17 cellular contexts compared by ENCODE assay signal in the genomic region with DNA sequence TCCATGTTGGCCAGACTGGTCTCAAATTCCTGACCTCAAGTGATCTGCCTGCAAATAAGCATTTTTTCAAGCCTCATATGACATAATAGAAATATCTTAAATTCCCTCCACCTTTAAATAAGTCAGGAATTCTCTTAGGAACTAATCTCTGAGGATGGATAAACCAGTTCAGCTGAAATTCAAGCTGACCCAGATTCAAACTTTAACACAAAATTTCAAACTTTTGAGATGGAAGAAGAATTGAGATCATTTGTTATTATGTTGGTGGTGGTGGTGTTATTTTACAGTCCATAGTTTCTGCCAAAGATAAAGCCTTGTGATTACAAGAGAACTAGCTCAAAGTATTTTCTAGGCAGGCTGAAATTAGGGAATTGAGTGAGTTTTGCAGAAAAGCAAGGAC.
A peak's percentile ranks its signal among the peaks of the same experiment; 100 is the strongest.
DNase-seq lines count a peak whose midpoint lies in the region; ATAC-seq, FAIRE-seq and TF ChIP-seq lines count a peak whose summit lies in the region.
"Had no signal": no experiment of that assay in that cellular context is flagged by ENCODE, and none has a peak within 500 bp of the region (broad histone marks: within the 10 kb centered on the region; RNA-seq: fewer than 3 reads in every experiment).

No MANE protein-coding gene starts in this region.

- no peak for TF ChIP-seq CTCF in K562 (IDR thresholded peaks at IDR 0.05 in 2 of 3, conservative IDR thresholded peaks at IDR 0.05 in 1 of 3; ENCODE audit: insufficient read depth in 2 of 3, low read depth in 1 of 3, low read length in 3 of 3)
- no peak for TF ChIP-seq CTCF in mesothelial cell of epicardium (IDR thresholded peaks at IDR 0.05; ENCODE audit: unreplicated experiment)
- TF ChIP-seq CTCF in thoracic aorta (IDR thresholded peaks at IDR 0.05) = no peak
- TF ChIP-seq CTCF in BE2C (IDR thresholded peaks at IDR 0.05; ENCODE audit: low read depth, low read length) = no peak

- H3K9me1 ChIP-seq in K562 (ENCODE audit: control insufficient read depth, insufficient read depth, low read length) = no peaks in the 10 kb centered on the region

- H3K9me3 ChIP-seq in GM23248 (ENCODE audit: low read depth) (no peaks in the 10 kb centered on the region), K562 (replicated peaks; ENCODE audit: control insufficient read depth, insufficient read depth, low read depth, low read length) (no peaks in the 10 kb centered on the region), thoracic aorta (no peaks in the 10 kb centered on the region), BE2C (no peaks in the 10 kb centered on the region)
- H3K9me3 ChIP-seq: HAP-1 had no signal

- intact Hi-C loops in K562 (cut with micrococcal nuclease) = loop anchor here (10.0 kb wide), 1 partner anchor 205 kb away; the partner anchor contains the start of gene TIPARP

- H3K9me3 Mint-ChIP-seq in mesothelial cell of epicardium = no peaks in the 10 kb centered on the region
- H3K9me3 Mint-ChIP-seq: CD14-positive monocyte; CD8-positive, alpha-beta T cell had no signal

- no peak overlapping the region for H3K4me3 Mint-ChIP-seq in mesothelial cell of epicardium
- H3K4me3 Mint-ChIP-seq: CD14-positive monocyte; CD8-positive, alpha-beta T cell had no signal

- DNase-seq in GM23248 = no peak
- DNase-seq in K562 (ENCODE audit: extremely low read depth in 1 of 4, low spot score in 3 of 4) = no peak
- no peak for DNase-seq in mesothelial cell of epicardium (ENCODE audit: low spot score in 2 of 2, unreplicated experiment in 2 of 2)
- DNase-seq in thoracic aorta (ENCODE audit: low spot score) = no peak
- DNase-seq in AG08396 (ENCODE audit: low spot score) = no peak
- no peak for DNase-seq in NCI-H1694 treated with DMSO at 0.1 percent for 48 hours (lab: John Stamatoyannopoulos, UW)
- DNase-seq in BE2C = no peak
- DNase-seq: 8988T; Caco-2; CD8-positive, alpha-beta T cell; DND-41; GDM1 had no signal

- no peak overlapping the region for H3K27ac ChIP-seq in GM23248
- H3K27ac ChIP-seq in K562 (ENCODE audit: extremely low read depth, low read depth, low read length) = no peak overlapping the region
- peak overlapping the region; percentile 40 to 47 for H3K27ac ChIP-seq in thoracic aorta

- 0 out of 2 replicates have a peak overlapping the region, but pooled peaks have one; percentile 26 for H2AFZ ChIP-seq in GM23248
- peak overlapping the region; percentile 57 for H2AFZ ChIP-seq in K562 (ENCODE audit: low read depth, low read length)

- H4K20me1 ChIP-seq in GM23248 (ENCODE audit: insufficient read depth) (no peaks in the 10 kb centered on the region), K562 (replicated peaks; ENCODE audit: control insufficient read depth, insufficient read depth, low read length) (no peaks in the 10 kb centered on the region)

- H3K9ac ChIP-seq in GM23248 (no peak overlapping the region), K562 (ENCODE audit: insufficient read depth in 1 of 2, low read depth in 2 of 2, low read length in 2 of 2) (no peak overlapping the region)

- no peak overlapping the region for H3K4me2 ChIP-seq in GM23248 (ENCODE audit: unreplicated experiment)
- H3K4me2 ChIP-seq in K562 (ENCODE audit: insufficient read depth, low read length) = no peak overlapping the region

- in situ Hi-C loops in GM23248 (cut with MboI) (no loop called here), K562 (cut with MboI) (no loop called here)

- H3K4me3 ChIP-seq in GM23248 (no peak overlapping the region), K562 (no peak overlapping the region), thoracic aorta (peak overlapping the region; percentile 14), BE2C (ENCODE audit: low read depth, low read length) (no peak overlapping the region)
- H3K4me3 ChIP-seq: HAP-1 had no signal

- TF ChIP-seq EP300 in K562 (IDR thresholded peaks at IDR 0.05; ENCODE audit: low read length) = no peak

- peaks cover 61% of the 10 kb centered on the region for H3K4me1 Mint-ChIP-seq in mesothelial cell of epicardium
- H3K4me1 Mint-ChIP-seq: CD14-positive monocyte had no signal

- POLR2A ChIA-PET in K562 (lab: Yijun Ruan, JAX) = interaction anchor here (1.0 kb wide), 1 partner anchor 10 kb away, joined by 3 read pairs; no protein-coding TSS in a partner anchor

- no peak for FAIRE-seq in K562 (lab: Jason Lieb, UNC)
- FAIRE-seq: GM12892, H1, HepG2 had no signal

- H3K36me3 ChIP-seq in GM23248 (ENCODE audit: low read depth) = no peaks in the 10 kb centered on the region
- no peaks in the 10 kb centered on the region for H3K36me3 ChIP-seq in K562 (ENCODE audit: control insufficient read depth, insufficient read depth, low read length)
- H3K36me3 ChIP-seq in thoracic aorta = no peaks in the 10 kb centered on the region
- H3K36me3 ChIP-seq in BE2C = no peaks in the 10 kb centered on the region; the same call in 1 of the 2 replicates
- H3K36me3 ChIP-seq: HAP-1 had no signal

- no peak for TF ChIP-seq POLR2A in K562 (conservative IDR thresholded peaks at IDR 0.05)

- no peak for TF ChIP-seq RAD21 in K562 (CRISPR knock-in tag; conservative IDR thresholded peaks at IDR 0.05 in 1 of 2, IDR thresholded peaks at IDR 0.05 in 1 of 2)

- H3K79me2 ChIP-seq in GM23248 (ENCODE audit: insufficient read depth) (no peaks in the 10 kb centered on the region), K562 (ENCODE audit: control insufficient read depth, insufficient read depth, low read length) (no peaks in the 10 kb centered on the region)

- H3K4me1 ChIP-seq in GM23248 (ENCODE audit: insufficient read depth) (peaks cover 3% of the 10 kb centered on the region; the same call in 1 of the 2 replicates), K562 (replicated peaks in 1 of 2; ENCODE audit: control insufficient read depth in 2 of 2, insufficient read depth in 2 of 2, low read length in 2 of 2) (peaks cover 0 to 9% of the 10 kb centered on the region in 2 experiments; a peak in 2 of 5 replicates), thoracic aorta (ENCODE audit: control insufficient read depth in 1 of 2, low read depth in 2 of 2) (peaks cover 20 to 59% of the 10 kb centered on the region in 2 donors), BE2C (peaks cover 50% of the 10 kb centered on the region)
- H3K4me1 ChIP-seq: Caco-2, HAP-1 had no signal

- no peaks in the 10 kb centered on the region for H3F3A ChIP-seq in GM23248 (ENCODE audit: insufficient read depth)

- ATAC-seq in K562 (no peak), thoracic aorta (ENCODE audit: insufficient number of reproducible peaks, low FRiP score, low read depth) (peak; percentile 16)
- ATAC-seq: CD8-positive, alpha-beta T cell; HepG2 had no signal

- H3K9me2 ChIP-seq in GM23248 (ENCODE audit: insufficient read depth) = no peaks in the 10 kb centered on the region; the same call in 1 of the 2 replicates

- CTCF ChIA-PET in K562 (lab: Yijun Ruan, JAX; ENCODE audit: low intra/inter-chr PET ratio) = no interaction called here

- H3K27me3 ChIP-seq in GM23248 (replicated peaks; ENCODE audit: insufficient read depth) = no peaks in the 10 kb centered on the region
- H3K27me3 ChIP-seq in K562 (ENCODE audit: control insufficient read depth in 2 of 2, insufficient read depth in 2 of 2, low read length in 2 of 2) = no peaks in the 10 kb centered on the region
- no peaks in the 10 kb centered on the region for H3K27me3 ChIP-seq in thoracic aorta (replicated peaks; ENCODE audit: insufficient read depth)
- no peaks in the 10 kb centered on the region for H3K27me3 ChIP-seq in BE2C

- H3K27me3 Mint-ChIP-seq in mesothelial cell of epicardium (ENCODE audit: low read depth) = no peaks in the 10 kb centered on the region

- no TSS peak for BruUV-seq in K562 (replicated peaks; lab: Mats Ljungman, UMichigan)

- H3K27ac Mint-ChIP-seq in mesothelial cell of epicardium = peak overlapping the region; percentile 80
- H3K27ac Mint-ChIP-seq: CD14-positive monocyte; CD8-positive, alpha-beta T cell had no signal

- no peaks in the 10 kb centered on the region for H3K36me3 Mint-ChIP-seq in mesothelial cell of epicardium
- H3K36me3 Mint-ChIP-seq: CD14-positive monocyte; CD8-positive, alpha-beta T cell had no signal

TF ChIP-seq in K562, 482 proteins besides CTCF, POLR2A, EP300 and RAD21 (continues in another document):
- TF ChIP-seq RBM34 (IDR thresholded peaks at IDR 0.05; ENCODE audit: borderline replicate concordance, insufficient read depth, low read length) = no peak
- TF ChIP-seq, protein P1, sequence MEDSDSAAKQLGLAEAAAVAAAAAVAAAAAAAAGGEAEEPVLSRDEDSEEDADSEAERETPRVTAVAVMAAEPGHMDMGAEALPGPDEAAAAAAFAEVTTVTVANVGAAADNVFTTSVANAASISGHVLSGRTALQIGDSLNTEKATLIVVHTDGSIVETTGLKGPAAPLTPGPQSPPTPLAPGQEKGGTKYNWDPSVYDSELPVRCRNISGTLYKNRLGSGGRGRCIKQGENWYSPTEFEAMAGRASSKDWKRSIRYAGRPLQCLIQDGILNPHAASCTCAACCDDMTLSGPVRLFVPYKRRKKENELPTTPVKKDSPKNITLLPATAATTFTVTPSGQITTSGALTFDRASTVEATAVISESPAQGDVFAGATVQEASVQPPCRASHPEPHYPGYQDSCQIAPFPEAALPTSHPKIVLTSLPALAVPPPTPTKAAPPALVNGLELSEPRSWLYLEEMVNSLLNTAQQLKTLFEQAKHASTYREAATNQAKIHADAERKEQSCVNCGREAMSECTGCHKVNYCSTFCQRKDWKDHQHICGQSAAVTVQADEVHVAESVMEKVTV (CRISPR knock-in tag; IDR thresholded peaks at IDR 0.05) = no peak
- TF ChIP-seq, protein P2, sequence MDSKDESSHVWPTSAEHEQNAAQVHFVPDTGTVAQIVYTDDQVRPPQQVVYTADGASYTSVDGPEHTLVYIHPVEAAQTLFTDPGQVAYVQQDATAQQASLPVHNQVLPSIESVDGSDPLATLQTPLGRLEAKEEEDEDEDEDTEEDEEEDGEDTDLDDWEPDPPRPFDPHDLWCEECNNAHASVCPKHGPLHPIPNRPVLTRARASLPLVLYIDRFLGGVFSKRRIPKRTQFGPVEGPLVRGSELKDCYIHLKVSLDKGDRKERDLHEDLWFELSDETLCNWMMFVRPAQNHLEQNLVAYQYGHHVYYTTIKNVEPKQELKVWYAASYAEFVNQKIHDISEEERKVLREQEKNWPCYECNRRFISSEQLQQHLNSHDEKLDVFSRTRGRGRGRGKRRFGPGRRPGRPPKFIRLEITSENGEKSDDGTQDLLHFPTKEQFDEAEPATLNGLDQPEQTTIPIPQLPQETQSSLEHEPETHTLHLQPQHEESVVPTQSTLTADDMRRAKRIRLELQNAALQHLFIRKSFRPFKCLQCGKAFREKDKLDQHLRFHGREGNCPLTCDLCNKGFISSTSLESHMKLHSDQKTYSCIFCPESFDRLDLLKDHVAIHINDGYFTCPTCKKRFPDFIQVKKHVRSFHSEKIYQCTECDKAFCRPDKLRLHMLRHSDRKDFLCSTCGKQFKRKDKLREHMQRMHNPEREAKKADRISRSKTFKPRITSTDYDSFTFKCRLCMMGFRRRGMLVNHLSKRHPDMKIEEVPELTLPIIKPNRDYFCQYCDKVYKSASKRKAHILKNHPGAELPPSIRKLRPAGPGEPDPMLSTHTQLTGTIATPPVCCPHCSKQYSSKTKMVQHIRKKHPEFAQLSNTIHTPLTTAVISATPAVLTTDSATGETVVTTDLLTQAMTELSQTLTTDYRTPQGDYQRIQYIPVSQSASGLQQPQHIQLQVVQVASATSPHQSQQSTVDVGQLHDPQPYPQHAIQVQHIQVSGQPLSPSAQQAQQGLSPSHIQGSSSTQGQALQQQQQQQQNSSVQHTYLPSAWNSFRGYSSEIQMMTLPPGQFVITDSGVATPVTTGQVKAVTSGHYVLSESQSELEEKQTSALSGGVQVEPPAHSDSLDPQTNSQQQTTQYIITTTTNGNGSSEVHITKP (IDR thresholded peaks at IDR 0.05; ENCODE audit: partially characterized antibody) = no peak

Comparison
In these comparisons a context has a peak if more than half of its experiments do, and no peak if none do; other contexts are left out.
1. H3K27ac ChIP-seq: peak in thoracic aorta (2 of 2); none in GM23248 (single experiment) and K562 (single experiment).